Comparison of ENCODE assay signal across 9 cellular contexts in the genomic region with DNA sequence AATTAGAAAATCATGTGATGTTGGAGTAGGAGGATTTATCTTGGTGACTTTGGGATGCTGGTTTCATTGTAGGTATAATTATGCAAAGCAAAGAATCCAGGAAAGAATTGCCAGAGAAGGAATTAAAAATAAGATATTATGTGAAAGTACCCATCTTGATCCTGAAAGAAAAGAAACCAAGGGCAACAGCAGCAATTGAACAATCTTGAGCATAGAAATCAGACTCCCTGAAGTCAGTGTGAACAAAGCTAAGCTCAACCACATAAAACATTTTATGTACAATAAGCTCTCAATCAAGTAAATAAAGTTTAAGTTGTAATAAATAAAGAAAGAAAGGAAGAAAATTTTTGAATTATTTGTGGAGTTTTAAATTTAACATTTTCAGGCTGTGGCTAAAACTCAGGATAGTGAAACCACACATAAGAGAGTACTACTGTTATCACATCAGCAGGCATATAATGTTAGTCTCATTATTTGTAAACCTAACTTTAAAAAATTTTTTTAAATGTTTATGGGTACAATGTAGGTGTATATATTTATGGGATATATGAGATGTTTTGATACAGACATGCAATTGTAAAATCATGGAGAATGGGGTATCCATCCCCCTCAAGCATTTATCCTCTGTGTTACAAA. TPM values are rescaled to one million over a fixed set of nuclear protein-coding genes. Genes with fewer than 3 reads are reported as not detected.
DNase-seq lines count a peak whose midpoint lies in the region; ATAC-seq and TF ChIP-seq lines count a peak whose summit lies in the region.
"Had no signal": no experiment of that assay in that cellular context is flagged by ENCODE, and none has a peak within 500 bp of the region (broad histone marks: within the 10 kb centered on the region; RNA-seq: fewer than 3 reads in every experiment).

No MANE protein-coding gene starts in this region.

- TF ChIP-seq CTCF in OCI-LY3 (IDR thresholded peaks at IDR 0.05; ENCODE audit: low read depth, low read length) (no peak), endodermal cell (conservative IDR thresholded peaks at IDR 0.05) (no peak), osteocyte (IDR thresholded peaks at IDR 0.05) (no peak)

- ATAC-seq in HG03457 (IDR thresholded peaks at IDR 0.05; ENCODE audit: unreplicated experiment) = no peak

- no peak for DNase-seq in CD8-positive, alpha-beta memory T cell
- DNase-seq in endodermal cell (no peak), osteocyte (ENCODE audit: extremely low spot score, unreplicated experiment) (no peak), SKM-1 treated with dmso at 0.1 percent for 144 hours (lab: John Stamatoyannopoulos, UW; ENCODE audit: unreplicated experiment) (no peak), HuH-7 (ENCODE audit: low spot score) (no peak), DMS 273 (lab: John Stamatoyannopoulos, UW; ENCODE audit: unreplicated experiment) (no peak)
- DNase-seq: activated CD4-positive, alpha-beta T cell treated with anti-CD3 and anti-CD28 coated beads for 1 hour had no signal

- H3K27me3 ChIP-seq in CD8-positive, alpha-beta memory T cell (ENCODE audit: insufficient read depth, low read length, poor library complexity, severe bottlenecking) = peaks cover 30% of the 10 kb centered on the region
- H3K27me3 ChIP-seq in OCI-LY3 (ENCODE audit: low read depth, low read length) (no peaks in the 10 kb centered on the region), endodermal cell (ENCODE audit: control insufficient read depth, insufficient read depth, low read length, poor library complexity, severe bottlenecking) (peaks cover 12% of the 10 kb centered on the region)

- H3K4me1 Mint-ChIP-seq in CD8-positive, alpha-beta memory T cell = peaks cover 12 to 15% (median 15%) of the 10 kb centered on the region in 3 donors
- H3K4me1 Mint-ChIP-seq in endodermal cell = peaks cover 28% of the 10 kb centered on the region
- peaks cover 13% of the 10 kb centered on the region for H3K4me1 Mint-ChIP-seq in osteocyte (ENCODE audit: unreplicated experiment)

- no peaks in the 10 kb centered on the region for H3K36me3 Mint-ChIP-seq in CD8-positive, alpha-beta memory T cell
- H3K36me3 Mint-ChIP-seq in endodermal cell (ENCODE audit: low read depth) (no peaks in the 10 kb centered on the region), osteocyte (ENCODE audit: unreplicated experiment) (no peaks in the 10 kb centered on the region)

- peak overlapping the region; percentile 69 for H2AFZ ChIP-seq in OCI-LY3 (ENCODE audit: low read depth, low read length)

- peak overlapping the region; percentile 47 to 92 (median 83) for H3K4me3 Mint-ChIP-seq in CD8-positive, alpha-beta memory T cell
- H3K4me3 Mint-ChIP-seq in endodermal cell (peak overlapping the region; percentile 59), osteocyte (ENCODE audit: unreplicated experiment) (peak overlapping the region; percentile 78)

- H3K9me3 Mint-ChIP-seq in CD8-positive, alpha-beta memory T cell = no peaks in the 10 kb centered on the region
- H3K9me3 Mint-ChIP-seq in endodermal cell = peaks cover 22% of the 10 kb centered on the region
- H3K9me3 Mint-ChIP-seq in osteocyte (ENCODE audit: unreplicated experiment) = no peaks in the 10 kb centered on the region

- H3K9ac ChIP-seq in OCI-LY3 (ENCODE audit: low read length) (peak overlapping the region; percentile 66), endodermal cell (ENCODE audit: extremely low read depth, low read length, poor library complexity, severe bottlenecking) (peak overlapping the region; percentile 54)

- H3K9me3 ChIP-seq in CD8-positive, alpha-beta memory T cell (ENCODE audit: low read length) = no peaks in the 10 kb centered on the region
- H3K9me3 ChIP-seq in OCI-LY3 (ENCODE audit: insufficient read depth, low read length) (no peaks in the 10 kb centered on the region), endodermal cell (ENCODE audit: control insufficient read depth, low read length) (peaks cover 13% of the 10 kb centered on the region)

- no peak overlapping the region for H3K27ac ChIP-seq in CD8-positive, alpha-beta memory T cell (ENCODE audit: low read depth, low read length)
- H3K27ac ChIP-seq in OCI-LY3 (ENCODE audit: low read length) (peak overlapping the region; percentile 65), endodermal cell (ENCODE audit: low read depth, low read length) (no peak overlapping the region)

- peak overlapping the region; percentile 87 for H3K4me2 ChIP-seq in OCI-LY3 (ENCODE audit: low read length)

- no peaks in the 10 kb centered on the region for H4K20me1 ChIP-seq in OCI-LY3 (ENCODE audit: insufficient read depth, low read length)

- CTCF ChIA-PET in CD8-positive, alpha-beta memory T cell (lab: Charles Lee) = interaction anchor here (1.0 to 1.4 kb wide), 2 partner anchors 29 to 33 kb away, joined by 3 to 4 read pairs; a partner anchor contains a TSS

- peaks cover 20 to 51% of the 10 kb centered on the region in 2 donors for H3K27me3 Mint-ChIP-seq in CD8-positive, alpha-beta memory T cell
- H3K27me3 Mint-ChIP-seq in endodermal cell (ENCODE audit: insufficient read depth) = peaks cover 18% of the 10 kb centered on the region
- H3K27me3 Mint-ChIP-seq in osteocyte (ENCODE audit: unreplicated experiment) = peaks cover 28% of the 10 kb centered on the region

- H3K4me3 ChIP-seq in CD8-positive, alpha-beta memory T cell (ENCODE audit: low read length) = peak overlapping the region; percentile 46
- H3K4me3 ChIP-seq in OCI-LY3 (ENCODE audit: low read length) = peak overlapping the region; percentile 83
- H3K4me3 ChIP-seq in endodermal cell (ENCODE audit: low read length) = peak overlapping the region; percentile 81

- H3K27ac Mint-ChIP-seq in CD8-positive, alpha-beta memory T cell = peak overlapping the region in 1 of 8 donors; percentile 68
- no peak overlapping the region for H3K27ac Mint-ChIP-seq in endodermal cell
- H3K27ac Mint-ChIP-seq in osteocyte (ENCODE audit: unreplicated experiment) = peak overlapping the region; percentile 0

- POLR2A ChIA-PET in CD8-positive, alpha-beta memory T cell (lab: Charles Lee) = no interaction called here

- no peaks in the 10 kb centered on the region for H3K36me3 ChIP-seq in CD8-positive, alpha-beta memory T cell (ENCODE audit: insufficient read depth, low read length)
- no peaks in the 10 kb centered on the region for H3K36me3 ChIP-seq in OCI-LY3 (replicated peaks; ENCODE audit: low read depth, low read length)
- no peaks in the 10 kb centered on the region for H3K36me3 ChIP-seq in endodermal cell (ENCODE audit: control insufficient read depth, insufficient read depth, low read length)

- H3K4me1 ChIP-seq in CD8-positive, alpha-beta memory T cell (ENCODE audit: insufficient read depth, low read length) = peaks cover 11% of the 10 kb centered on the region
- H3K4me1 ChIP-seq in OCI-LY3 (ENCODE audit: low read length) (peaks cover 35% of the 10 kb centered on the region), endodermal cell (ENCODE audit: control insufficient read depth, insufficient read depth, low read length) (no peaks in the 10 kb centered on the region)

- no peaks in the 10 kb centered on the region for H3K79me2 ChIP-seq in OCI-LY3 (ENCODE audit: low read length)

RNA-seq across cellular contexts. Expression of a gene that starts 32.8 kb away (rescaled TPM):
- 10 to 100 TPM; 11.1 to 11.6 TPM for total RNA-seq in CD8-positive, alpha-beta memory T cell
- polyA plus RNA-seq in CD8-positive, alpha-beta memory T cell = 3.5 TPM
- total RNA-seq in endodermal cell (1 to 10 TPM; 2.6 to 7.5 TPM), osteocyte (not detected in 2 replicates)
- 0.64 TPM for polyA plus RNA-seq in endodermal cell (2013, experiment 1 of 2)
- polyA plus RNA-seq in endodermal cell (2013, experiment 2 of 2) = 0.21 TPM

RNA-seq across cellular contexts. Expression of a gene that starts 38.0 kb away (rescaled TPM):
- under 1 TPM in 1 of 2 experiments, not detected in 1; 0.24 TPM for total RNA-seq in CD8-positive, alpha-beta memory T cell
- polyA plus RNA-seq in CD8-positive, alpha-beta memory T cell = not detected
- total RNA-seq in endodermal cell (not detected), osteocyte (not detected in 2 replicates)
- polyA plus RNA-seq in endodermal cell (2013, experiment 1 of 2) = not detected
- polyA plus RNA-seq in endodermal cell (2013, experiment 2 of 2) = not detected
